2 cellular contexts compared by ENCODE assay signal in genomic region chr6:157020398-157021266, GRCh38.
TF ChIP-seq lines count a peak whose summit lies in the region.

No MANE protein-coding gene starts in this region.

TF ChIP-seq in A549, 52 proteins besides CTCF, POLR2A, EP300 and RAD21:
- TF ChIP-seq BHLHE40 (IDR thresholded peaks at IDR 0.05; ENCODE audit: low read depth, low read length): no peak
- TF ChIP-seq E2F6 (IDR thresholded peaks at IDR 0.05; ENCODE audit: borderline replicate concordance, low read depth): peak; percentile 43; the same call in 1 of the 2 replicates

TF ChIP-seq in H1, 55 proteins besides CTCF, POLR2A, EP300 and RAD21:
- TF ChIP-seq HDAC6 (IDR thresholded peaks at IDR 0.05; ENCODE audit: low read depth, low read length) (no peak), KDM4A (IDR thresholded peaks at IDR 0.05; ENCODE audit: low read depth, low read length, severe bottlenecking) (no peak), NANOG (IDR thresholded peaks at IDR 0.05; ENCODE audit: insufficient read depth, low read depth, low read length, poor library complexity, severe bottlenecking) (no peak), SP1 (IDR thresholded peaks at IDR 0.05; ENCODE audit: low read depth, low read length) (no peak), EGR1 (IDR thresholded peaks at IDR 0.05; ENCODE audit: borderline replicate concordance, low read depth, low read length) (no peak), CEBPB (IDR thresholded peaks at IDR 0.05; ENCODE audit: low read depth, low read length) (no peak), FOSL1 (IDR thresholded peaks at IDR 0.05; ENCODE audit: insufficient read depth, low read depth, low read length) (no peak)
TF ChIP-seq in H1: peak in this region for 0.
